In genomic region chr1:226405411-226405988, GRCh38 we compare ENCODE assay signal across 8 cellular contexts. TPM values are rescaled to one million over a fixed set of nuclear protein-coding genes. Genes with fewer than 3 reads are reported as not detected.
DNase-seq lines count a peak whose midpoint lies in the region; ATAC-seq, FAIRE-seq and TF ChIP-seq lines count a peak whose summit lies in the region.

No MANE protein-coding gene starts in this region.

- no peaks in the 10 kb centered on the region for H3K9me1 ChIP-seq in endothelial cell of umbilical vein (replicated peaks; ENCODE audit: control insufficient read depth, extremely low read depth, insufficient read depth, low read length)

- H3K36me3 ChIP-seq in endothelial cell of umbilical vein (ENCODE audit: control insufficient read depth in 2 of 2, extremely low read depth in 1 of 2, insufficient read depth in 2 of 2, low read length in 2 of 2): peaks cover under 1 to 13% of the 10 kb centered on the region in 2 experiments

- POLR2A ChIA-PET in A549 (lab: Yijun Ruan, JAX): no interaction called here
- POLR2A ChIA-PET in endothelial cell of umbilical vein (lab: Charles Lee): no interaction called here

- H3K9me3 ChIP-seq in A549 (no peaks in the 10 kb centered on the region), endothelial cell of umbilical vein (replicated peaks; ENCODE audit: control insufficient read depth, insufficient read depth, low read length) (no peaks in the 10 kb centered on the region)

- DNase-seq in A549 (ENCODE audit: low read depth in 1 of 2, low spot score in 1 of 2) (no peak), OCI-M1 (lab: John Stamatoyannopoulos, UW) (peak; percentile 84), endothelial cell of umbilical vein (ENCODE audit: low read depth, low spot score) (no peak), mucosa of gallbladder (ENCODE audit: low spot score) (no peak), NCI-H1417 treated with DMSO at 0.1 percent for 48 hours (lab: John Stamatoyannopoulos, UW) (no peak), NCI-H2107 treated with DMSO at 0.1 percent for 48 hours (lab: John Stamatoyannopoulos, UW; ENCODE audit: unreplicated experiment) (no peak)

- H3K27me3 ChIP-seq in endothelial cell of umbilical vein (ENCODE audit: control insufficient read depth in 2 of 2, insufficient read depth in 2 of 2, low read length in 2 of 2): no peaks in the 10 kb centered on the region

- intact Hi-C loops in endothelial cell of umbilical vein (cut with micrococcal nuclease): no loop called here

- no peak overlapping the region for H2AFZ ChIP-seq in endothelial cell of umbilical vein (ENCODE audit: low read depth, low read length)

- WGBS in A549 (ENCODE audit: missing lambda C conversion rate): 87% methylated on average over 16 of the region's 16 CpGs

- TF ChIP-seq POLR2A in A549 (IDR thresholded peaks at IDR 0.05; ENCODE audit: low read length): no peak
- no peak for TF ChIP-seq POLR2A in endothelial cell of umbilical vein (IDR thresholded peaks at IDR 0.05; ENCODE audit: low read depth, low read length)

- TF ChIP-seq CTCF in A549 (IDR thresholded peaks at IDR 0.05) (no peak), endothelial cell of umbilical vein (IDR thresholded peaks at IDR 0.05; ENCODE audit: extremely low read depth in 1 of 2, insufficient read depth in 1 of 2, low read depth in 1 of 2, low read length in 2 of 2) (no peak)

- dilution Hi-C loops in endothelial cell of umbilical vein (cut with MboI; ENCODE audit: extremely low pct_ligation_motif_present, low sequenced_read_pairs): no loop called here

- CTCF ChIA-PET in A549 (lab: Yijun Ruan, JAX) (interaction anchor here (0.9 to 2.7 kb wide), 7 partner anchors 13 to 228 kb away, joined by 3 to 7 read pairs (median 4); no protein-coding TSS in a partner anchor), endothelial cell of umbilical vein (lab: Charles Lee) (interaction anchor here (1.3 kb wide), 1 partner anchor 280 kb away, joined by 3 read pairs; no protein-coding TSS in a partner anchor)

- no peak for ATAC-seq in A549
- peak; percentile 20 for ATAC-seq in GM18867 (IDR thresholded peaks at IDR 0.05; ENCODE audit: unreplicated experiment)
- no peak for ATAC-seq in GM21528 (IDR thresholded peaks at IDR 0.05; ENCODE audit: low FRiP score, unreplicated experiment)

- peak overlapping the region; percentile 95 for H3K4me2 ChIP-seq in A549
- H3K4me2 ChIP-seq in endothelial cell of umbilical vein (ENCODE audit: insufficient read depth, low read length): peak overlapping the region; percentile 16

- no peak for TF ChIP-seq RAD21 in A549 (conservative IDR thresholded peaks at IDR 0.05 in 1 of 2, IDR thresholded peaks at IDR 0.05 in 1 of 2)

- BruUV-seq in endothelial cell of umbilical vein (replicated peaks; lab: Mats Ljungman, UMichigan): no TSS peak

- FAIRE-seq in A549 (lab: Jason Lieb, UNC): no peak
- FAIRE-seq in endothelial cell of umbilical vein (lab: Jason Lieb, UNC): no peak

- no peak overlapping the region for H3K4me3 ChIP-seq in A549
- no peak overlapping the region for H3K4me3 ChIP-seq in endothelial cell of umbilical vein (replicated peaks in 1 of 3; ENCODE audit: insufficient read depth in 1 of 3, low read depth in 1 of 3, low read length in 3 of 3)

- peak overlapping the region in 1 of 2 experiments; percentile 8; a peak in 1 of 6 replicates for H3K27ac ChIP-seq in A549
- H3K27ac ChIP-seq in endothelial cell of umbilical vein (ENCODE audit: insufficient read depth, low read depth, low read length): no peak overlapping the region

- peaks cover 64% of the 10 kb centered on the region for H3K79me2 ChIP-seq in endothelial cell of umbilical vein (ENCODE audit: control insufficient read depth, insufficient read depth, low read length)

- no peak for TF ChIP-seq EP300 in A549 (IDR thresholded peaks at IDR 0.05)

- no peak overlapping the region for H3K9ac ChIP-seq in endothelial cell of umbilical vein (replicated peaks; ENCODE audit: extremely low read depth, insufficient read depth, low read length)

- H3K4me1 ChIP-seq in A549: peaks cover 31% of the 10 kb centered on the region
- H3K4me1 ChIP-seq in endothelial cell of umbilical vein (ENCODE audit: control insufficient read depth, extremely low read depth, insufficient read depth, low read length): peaks cover 20% of the 10 kb centered on the region

- no peaks in the 10 kb centered on the region for H4K20me1 ChIP-seq in endothelial cell of umbilical vein (replicated peaks; ENCODE audit: control insufficient read depth, extremely low read depth, insufficient read depth, low read length)

TF ChIP-seq in A549, 52 proteins besides CTCF, POLR2A, EP300 and RAD21:
- no peak for TF ChIP-seq CBX8 (IDR thresholded peaks at IDR 0.05)
- TF ChIP-seq FOSB (CRISPR knock-in tag; IDR thresholded peaks at IDR 0.05): no peak
- no peak for TF ChIP-seq HDAC2 (IDR thresholded peaks at IDR 0.05)
- TF ChIP-seq FOSL2 (IDR thresholded peaks at IDR 0.05): no peak
- no peak for TF ChIP-seq FOSL2 (CRISPR knock-in tag; IDR thresholded peaks at IDR 0.05)
- no peak for TF ChIP-seq TP53 (CRISPR knock-in tag; IDR thresholded peaks at IDR 0.05)
- no peak for TF ChIP-seq ZFP36 (IDR thresholded peaks at IDR 0.05; ENCODE audit: borderline replicate concordance, partially characterized antibody)

TF ChIP-seq in endothelial cell of umbilical vein, 7 proteins besides CTCF, POLR2A, EP300 and RAD21:
- no peak for TF ChIP-seq MYC (IDR thresholded peaks at IDR 0.05; ENCODE audit: low read depth, low read length)
- no peak for TF ChIP-seq GATA2 (IDR thresholded peaks at IDR 0.05; ENCODE audit: insufficient read depth, insufficient read length, low read depth, low read length)
- TF ChIP-seq MAX (IDR thresholded peaks at IDR 0.05; ENCODE audit: insufficient read depth, insufficient read length): no peak
- no peak for TF ChIP-seq FOS (IDR thresholded peaks at IDR 0.05; ENCODE audit: borderline replicate concordance, insufficient read depth, low read length)
- TF ChIP-seq POLR2AphosphoS5 (IDR thresholded peaks at IDR 0.05; ENCODE audit: insufficient read depth, low read depth, low read length): no peak
- no peak for TF ChIP-seq EZH2 (IDR thresholded peaks at IDR 0.05; ENCODE audit: borderline replicate concordance, low read depth, low read length, severe bottlenecking)
- no peak for TF ChIP-seq JUN (IDR thresholded peaks at IDR 0.05; ENCODE audit: borderline replicate concordance, insufficient read depth, insufficient read length, low read depth)

RNA-seq across cellular contexts. Expression of gene PARP1, which starts 2.4 kb away (rescaled TPM):
- polyA plus RNA-seq in A549 (2011; rRNA removed) (134 and 144 TPM in 2 replicates), A549 (2017; fragmentation: RNase III; extraction: RNeasy Plus Mini Kit Qiagen cat#74134 plus additional on column Dnase treatment) (117 to 125 TPM (median 118 TPM) in 3 replicates), endothelial cell of umbilical vein (153 and 160 TPM in 2 replicates)
- 211 and 219 TPM in 2 replicates for polyA plus RNA-seq in A549 (2012; cell fraction: cytosol; rRNA removed)
- polyA plus RNA-seq in A549 (2012; cell fraction: nucleus; rRNA removed): 267 and 286 TPM in 2 replicates
- polyA minus RNA-seq in A549 (2011; rRNA and poly(A)+ RNA removed): 111 and 131 TPM in 2 replicates
- total RNA-seq in endothelial cell of umbilical vein (133 and 136 TPM in 2 replicates), mucosa of gallbladder (68.0 TPM)
- 135 and 150 TPM in 2 replicates for polyA plus RNA-seq in endothelial cell of umbilical vein (2011; cell fraction: cytosol; rRNA removed)
- 108 and 109 TPM in 2 replicates for polyA plus RNA-seq in endothelial cell of umbilical vein (2011; cell fraction: nucleus; rRNA removed)
- polyA plus RNA-seq in endothelial cell of umbilical vein (2012): 67.7 and 92.7 TPM in 2 replicates
- polyA minus RNA-seq in endothelial cell of umbilical vein: 139 and 149 TPM in 2 replicates
- polyA minus RNA-seq in endothelial cell of umbilical vein (2011; cell fraction: cytosol; rRNA and poly(A)+ RNA removed): 85.5 TPM
- polyA minus RNA-seq in endothelial cell of umbilical vein (2011; cell fraction: nucleus; rRNA and poly(A)+ RNA removed): 40.8 and 68.6 TPM in 2 replicates
